8 cellular contexts compared by ENCODE assay signal in the genomic region with DNA sequence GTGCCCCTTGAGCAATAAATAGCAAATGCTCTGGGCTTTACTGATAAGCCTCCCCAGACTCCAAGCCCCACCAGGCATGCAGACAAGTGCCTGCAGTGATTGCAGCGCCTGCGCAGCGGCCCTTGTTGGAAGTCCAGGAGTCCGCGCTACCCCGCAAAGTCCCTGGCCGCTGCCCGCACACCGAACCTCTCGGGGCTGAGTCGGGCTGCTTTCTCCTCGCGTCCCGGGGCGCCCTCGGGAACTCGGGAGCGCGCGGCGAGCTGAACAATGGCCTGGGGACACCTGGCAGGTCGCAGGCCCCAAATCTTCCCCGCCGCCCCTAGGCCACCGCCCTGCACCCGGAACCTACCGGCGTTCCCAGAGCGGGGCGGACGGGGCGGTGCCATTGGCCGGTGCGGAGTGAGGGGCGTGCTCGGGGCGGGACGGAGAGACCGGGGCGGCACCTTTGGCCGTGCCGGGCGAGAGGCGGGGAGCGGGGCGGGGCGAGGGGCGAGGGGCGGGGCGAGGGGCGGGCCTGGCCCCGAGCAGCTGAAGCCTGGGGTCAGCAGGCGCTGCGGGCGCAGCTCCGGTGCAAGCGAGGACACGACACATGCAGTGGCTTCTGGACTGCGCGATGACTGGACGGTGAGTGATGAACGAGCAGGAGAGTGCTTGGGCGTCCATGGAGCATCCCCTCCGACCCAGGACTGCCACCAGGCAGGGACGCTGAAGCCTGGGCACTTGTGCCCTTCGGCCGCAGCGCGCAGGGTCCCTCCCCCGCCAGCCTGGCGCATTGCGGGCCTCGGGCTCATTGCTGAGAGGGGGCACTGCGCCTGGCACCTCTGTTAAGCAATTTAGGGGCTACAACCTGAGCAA. TPM values are rescaled to one million over a fixed set of nuclear protein-coding genes. Genes with fewer than 3 reads are reported as not detected.
DNase-seq lines count a peak whose midpoint lies in the region; ATAC-seq and TF ChIP-seq lines count a peak whose summit lies in the region.

A gene with protein sequence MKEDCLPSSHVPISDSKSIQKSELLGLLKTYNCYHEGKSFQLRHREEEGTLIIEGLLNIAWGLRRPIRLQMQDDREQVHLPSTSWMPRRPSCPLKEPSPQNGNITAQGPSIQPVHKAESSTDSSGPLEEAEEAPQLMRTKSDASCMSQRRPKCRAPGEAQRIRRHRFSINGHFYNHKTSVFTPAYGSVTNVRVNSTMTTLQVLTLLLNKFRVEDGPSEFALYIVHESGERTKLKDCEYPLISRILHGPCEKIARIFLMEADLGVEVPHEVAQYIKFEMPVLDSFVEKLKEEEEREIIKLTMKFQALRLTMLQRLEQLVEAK (plus strand): TSS at position 560 of the 855 bp plus-strand sequence. CDS start 10,401 bp downstream, outside the sequence.

- H3K4me1 Mint-ChIP-seq in activated naive CD8-positive, alpha-beta T cell treated with anti-CD3 and anti-CD28 coated beads for 36 hours, result peaks cover 12% of the 10 kb centered on the region

- in situ Hi-C loops in HAP-1 (cut with MboI; ENCODE audit: low sequenced_read_pairs), result no loop called here

- H3K9me2 ChIP-seq in MM.1S (replicated peaks; ENCODE audit: insufficient read depth, low read length), result no peaks in the 10 kb centered on the region

- peaks cover 12% of the 10 kb centered on the region for H3K36me3 Mint-ChIP-seq in activated naive CD8-positive, alpha-beta T cell treated with anti-CD3 and anti-CD28 coated beads for 36 hours

- H3F3A ChIP-seq in MM.1S (ENCODE audit: insufficient read depth, low read length), result peaks cover 50% of the 10 kb centered on the region

- peak within 1 kb of the TSS; percentile 81 for H3K4me3 Mint-ChIP-seq in activated naive CD8-positive, alpha-beta T cell treated with anti-CD3 and anti-CD28 coated beads for 36 hours

- H3K9ac ChIP-seq in MM.1S (ENCODE audit: low read length) (peak within 1 kb of the TSS; percentile 86), parathyroid adenoma (peak within 1 kb of the TSS; percentile 42)

- H3K27me3 ChIP-seq in HAP-1 (ENCODE audit: low read depth) (no peaks in the 10 kb centered on the region), MM.1S (replicated peaks; ENCODE audit: insufficient read depth, low read length) (no peaks in the 10 kb centered on the region), parathyroid adenoma (ENCODE audit: control insufficient read depth, insufficient read depth, low read length) (no peaks in the 10 kb centered on the region), tibial artery (no peaks in the 10 kb centered on the region)

- H2AFZ ChIP-seq in MM.1S (ENCODE audit: low read length) (peak within 1 kb of the TSS; percentile 73), parathyroid adenoma (peak within 1 kb of the TSS; percentile 97)

- H3K36me3 ChIP-seq in HAP-1 (replicated peaks) (no peaks in the 10 kb centered on the region), MM.1S (replicated peaks; ENCODE audit: insufficient read depth, low read length) (no peaks in the 10 kb centered on the region), parathyroid adenoma (ENCODE audit: control insufficient read depth, insufficient read depth, low read length) (no peaks in the 10 kb centered on the region), tibial artery (peaks cover 0 to 7% (median 0%) of the 10 kb centered on the region in 3 donors)

- H3K9me3 Mint-ChIP-seq in activated naive CD8-positive, alpha-beta T cell treated with anti-CD3 and anti-CD28 coated beads for 36 hours, result peaks cover 3% of the 10 kb centered on the region

- peaks cover 60% of the 10 kb centered on the region for H3K79me2 ChIP-seq in MM.1S (ENCODE audit: low read length)
- peaks cover 9% of the 10 kb centered on the region for H3K79me2 ChIP-seq in parathyroid adenoma

- H3K9me3 ChIP-seq in HAP-1, result no peaks in the 10 kb centered on the region
- H3K9me3 ChIP-seq in MM.1S (replicated peaks; ENCODE audit: insufficient read depth, low read length), result no peaks in the 10 kb centered on the region
- H3K9me3 ChIP-seq in parathyroid adenoma (ENCODE audit: control insufficient read depth, low read length), result no peaks in the 10 kb centered on the region
- H3K9me3 ChIP-seq in tibial artery, result no peaks in the 10 kb centered on the region

- DNase-seq in GM04504 (ENCODE audit: low read depth), result peak; percentile 58
- DNase-seq in HAP-1 (ENCODE audit: low spot score in 2 of 2), result peak; percentile 81 to 95
- DNase-seq in MM.1S, result peak; percentile 93
- DNase-seq in SKM-1 (lab: John Stamatoyannopoulos, UW; ENCODE audit: unreplicated experiment), result peak; percentile 51
- DNase-seq in activated naive CD8-positive, alpha-beta T cell treated with anti-CD3 and anti-CD28 coated beads for 36 hours, result peak; percentile 95
- peak; percentile 97 for DNase-seq in Right ventricle myocardium inferior (ENCODE audit: missing footprints)
- DNase-seq in tibial artery, result peak; percentile 89 to 97

- no peak for TF ChIP-seq CTCF in MM.1S (IDR thresholded peaks at IDR 0.05; ENCODE audit: low read length)
- no peak for TF ChIP-seq CTCF in parathyroid adenoma (IDR thresholded peaks at IDR 0.05)
- TF ChIP-seq CTCF in tibial artery (IDR thresholded peaks at IDR 0.05), result no peak

- H3K4me2 ChIP-seq in MM.1S (ENCODE audit: low read depth, low read length), result peak within 1 kb of the TSS; percentile 97
- peak within 1 kb of the TSS; percentile 83 for H3K4me2 ChIP-seq in parathyroid adenoma (ENCODE audit: low read length)

- H4K20me1 ChIP-seq in MM.1S (ENCODE audit: insufficient read depth, low read length), result no peaks in the 10 kb centered on the region

- peak; percentile 91 for ATAC-seq in Right ventricle myocardium inferior

- peak within 1 kb of the TSS; percentile 87 for H3K27ac ChIP-seq in MM.1S (ENCODE audit: low read length)
- peak within 1 kb of the TSS; percentile 82 for H3K27ac ChIP-seq in parathyroid adenoma
- H3K27ac ChIP-seq in tibial artery, result peak within 1 kb of the TSS; percentile 80 to 82

- intact Hi-C loops in Right ventricle myocardium inferior (cut with DNase I), result loop anchor here (2.0 kb wide), 1 partner anchor 17 kb away; no protein-coding TSS in a partner anchor
- intact Hi-C loops in tibial artery (cut with DNase I; ENCODE audit: low total_unique reads), result loop anchor here (2.0 kb wide), 1 partner anchor 15 kb away; no protein-coding TSS in a partner anchor

- H3K27ac Mint-ChIP-seq in activated naive CD8-positive, alpha-beta T cell treated with anti-CD3 and anti-CD28 coated beads for 36 hours, result peak within 1 kb of the TSS; percentile 60

- H3K27me3 Mint-ChIP-seq in activated naive CD8-positive, alpha-beta T cell treated with anti-CD3 and anti-CD28 coated beads for 36 hours, result no peaks in the 10 kb centered on the region

- H3K4me3 ChIP-seq in HAP-1 (peak within 1 kb of the TSS; percentile 89), MM.1S (ENCODE audit: low read length) (peak within 1 kb of the TSS; percentile 93), parathyroid adenoma (ENCODE audit: low read depth, low read length) (peak within 1 kb of the TSS; percentile 84), tibial artery (peak within 1 kb of the TSS; percentile 66 to 80)

- H3K4me1 ChIP-seq in HAP-1, result peaks cover 28% of the 10 kb centered on the region
- peaks cover 40% of the 10 kb centered on the region for H3K4me1 ChIP-seq in MM.1S (ENCODE audit: low read length)
- peaks cover 39% of the 10 kb centered on the region for H3K4me1 ChIP-seq in parathyroid adenoma
- peaks cover 0 to 62% (median 43%) of the 10 kb centered on the region in 4 donors for H3K4me1 ChIP-seq in tibial artery

RNA-seq across cellular contexts. Expression of the gene that starts here (rescaled TPM):
- total RNA-seq in activated naive CD8-positive, alpha-beta T cell treated with anti-CD3 and anti-CD28 coated beads for 36 hours, result 1 to 10 TPM; 5.6 to 6.2 TPM
- 91.5 TPM for total RNA-seq in Right ventricle myocardium inferior

Comparison
In these comparisons a context has a peak if more than half of its experiments do, and no peak if none do; other contexts are left out.
1. Peak in every context shown above with its lines: DNase-seq, ATAC-seq, H3K4me3 ChIP-seq and H3K27ac ChIP-seq.
2. RNA of the gene that starts here (total RNA-seq): 91.5 TPM in Right ventricle myocardium inferior (single experiment); 5.6 to 6.2 TPM in activated naive CD8-positive, alpha-beta T cell treated with anti-CD3 and anti-CD28 coated beads for 36 hours; every median in the first group is over 10 times any median in the second.